8 cellular contexts compared by ENCODE assay signal in genomic region chr14:78022059-78022458, GRCh38.
DNase-seq lines count a peak whose midpoint lies in the region; ATAC-seq and TF ChIP-seq lines count a peak whose summit lies in the region.

No MANE protein-coding gene starts in this region.

- peaks cover 9% of the 10 kb centered on the region for H3K27me3 Mint-ChIP-seq in activated T-helper 2 cell treated with anti-CD3 and anti-CD28 coated beads, Interferon-gamma antibody, Interleukin-2, Interleukin-4, amounts not matched to agents 10 μg/mL and 5 μg/mL and 100 μg/mL, durations not matched to agents 14 hours and 24 hours and 36 hours (ENCODE audit: low read depth)

- H3K9me3 Mint-ChIP-seq in activated T-helper 2 cell treated with anti-CD3 and anti-CD28 coated beads, Interferon-gamma antibody, Interleukin-2, Interleukin-4, amounts not matched to agents 10 μg/mL and 5 μg/mL and 100 μg/mL, durations not matched to agents 14 hours and 24 hours and 36 hours, result no peaks in the 10 kb centered on the region

- no peaks in the 10 kb centered on the region for H3K4me1 Mint-ChIP-seq in activated T-helper 2 cell treated with anti-CD3 and anti-CD28 coated beads, Interferon-gamma antibody, Interleukin-2, Interleukin-4, amounts not matched to agents 10 μg/mL and 5 μg/mL and 100 μg/mL, durations not matched to agents 14 hours and 24 hours and 36 hours (ENCODE audit: low read depth)

- TF ChIP-seq CTCF in tibial artery (IDR thresholded peaks at IDR 0.05), result no peak

- intact Hi-C loops in activated T-helper 2 cell treated with anti-CD3 and anti-CD28 coated beads, Interferon-gamma antibody, Interleukin-2, Interleukin-4, amounts not matched to agents 10 μg/mL and 5 μg/mL and 100 μg/mL, durations not matched to agents 14 hours and 24 hours and 36 hours (cut with micrococcal nuclease), result no loop called here
- intact Hi-C loops in tibial artery (cut with DNase I; ENCODE audit: low total_unique reads), result no loop called here

- no peaks in the 10 kb centered on the region for H3K9me3 ChIP-seq in tibial artery

- no peaks in the 10 kb centered on the region for H3K27me3 ChIP-seq in tibial artery

- ATAC-seq in GM19397 (IDR thresholded peaks at IDR 0.05; ENCODE audit: unreplicated experiment) (peak; percentile 83), HG03558 (IDR thresholded peaks at IDR 0.05; ENCODE audit: extremely low read depth, unreplicated experiment) (peak; percentile 91)

- H3K27ac ChIP-seq in tibial artery, result no peak overlapping the region

- peak; percentile 50 for DNase-seq in EH (ENCODE audit: low read depth)
- DNase-seq in NCI-H526 (lab: John Stamatoyannopoulos, UW), result peak; percentile 59 to 82
- DNase-seq in activated T-helper 2 cell treated with anti-CD3 and anti-CD28 coated beads, Interferon-gamma antibody, Interleukin-2, Interleukin-4, amounts not matched to agents 10 μg/mL and 5 μg/mL and 100 μg/mL, durations not matched to agents 14 hours and 24 hours and 36 hours (ENCODE audit: low spot score), result peak; percentile 55
- DNase-seq in iPS-NIHi11 (ENCODE audit: low spot score), result peak; percentile 83
- peak; percentile 38 to 46 (median 41) for DNase-seq in stimulated activated CD4-positive, alpha-beta T cell treated with anti-CD3 and anti-CD28 coated beads, TNF-alpha, amount 100 ng/mL, for 48 hours (ENCODE audit: low read depth in 3 of 3)
- no peak for DNase-seq in tibial artery

- H3K36me3 Mint-ChIP-seq in activated T-helper 2 cell treated with anti-CD3 and anti-CD28 coated beads, Interferon-gamma antibody, Interleukin-2, Interleukin-4, amounts not matched to agents 10 μg/mL and 5 μg/mL and 100 μg/mL, durations not matched to agents 14 hours and 24 hours and 36 hours (ENCODE audit: low read depth), result no peaks in the 10 kb centered on the region

- H3K36me3 ChIP-seq in tibial artery, result no peaks in the 10 kb centered on the region

- no peak overlapping the region for H3K27ac Mint-ChIP-seq in activated T-helper 2 cell treated with anti-CD3 and anti-CD28 coated beads, Interferon-gamma antibody, Interleukin-2, Interleukin-4, amounts not matched to agents 10 μg/mL and 5 μg/mL and 100 μg/mL, durations not matched to agents 14 hours and 24 hours and 36 hours

- H3K4me3 ChIP-seq in tibial artery, result no peak overlapping the region

- H3K4me3 Mint-ChIP-seq in activated T-helper 2 cell treated with anti-CD3 and anti-CD28 coated beads, Interferon-gamma antibody, Interleukin-2, Interleukin-4, amounts not matched to agents 10 μg/mL and 5 μg/mL and 100 μg/mL, durations not matched to agents 14 hours and 24 hours and 36 hours (ENCODE audit: low read depth), result no peak overlapping the region

- no peaks in the 10 kb centered on the region for H3K4me1 ChIP-seq in tibial artery

Comparison
In these comparisons a context has a peak if more than half of its experiments do, and no peak if none do; other contexts are left out.
1. DNase-seq: peak in EH (single experiment), NCI-H526 (2 of 2), activated T-helper 2 cell treated with anti-CD3 and anti-CD28 coated beads, Interferon-gamma antibody, Interleukin-2, Interleukin-4, amounts not matched to agents 10 μg/mL and 5 μg/mL and 100 μg/mL, durations not matched to agents 14 hours and 24 hours and 36 hours (single experiment), iPS-NIHi11 (single experiment) and stimulated activated CD4-positive, alpha-beta T cell treated with anti-CD3 and anti-CD28 coated beads, TNF-alpha, amount 100 ng/mL, for 48 hours (3 of 3); none in tibial artery (0 of 2).